8 cellular contexts compared by ENCODE assay signal in genomic region chr5:111278824-111279504, GRCh38. TPM values are rescaled to one million over a fixed set of nuclear protein-coding genes. Genes with fewer than 3 reads are reported as not detected.
DNase-seq lines count a peak whose midpoint lies in the region; ATAC-seq, FAIRE-seq and TF ChIP-seq lines count a peak whose summit lies in the region.

No MANE protein-coding gene starts in this region.

- H3K9ac ChIP-seq in parathyroid adenoma: no peak overlapping the region

- no peak for FAIRE-seq in urothelium cell line (lab: Jason Lieb, UNC)

- H3K4me3 ChIP-seq in right atrium auricular region: no peak overlapping the region
- H3K4me3 ChIP-seq in fibroblast of mammary gland (ENCODE audit: control insufficient read depth, low read depth, low read length): no peak overlapping the region
- no peak overlapping the region for H3K4me3 ChIP-seq in parathyroid adenoma (ENCODE audit: low read depth, low read length)

- H3K4me1 ChIP-seq in right atrium auricular region (no peaks in the 10 kb centered on the region), parathyroid adenoma (no peaks in the 10 kb centered on the region)

- no peaks in the 10 kb centered on the region for H3K9me3 ChIP-seq in right atrium auricular region
- H3K9me3 ChIP-seq in parathyroid adenoma (ENCODE audit: control insufficient read depth, low read length): no peaks in the 10 kb centered on the region

- H3K27ac ChIP-seq in right atrium auricular region: no peak overlapping the region
- H3K27ac ChIP-seq in parathyroid adenoma: no peak overlapping the region

- TF ChIP-seq CTCF in right atrium auricular region (IDR thresholded peaks at IDR 0.05): peak in 1 of 2 donors; percentile 72
- TF ChIP-seq CTCF in fibroblast of mammary gland (conservative IDR thresholded peaks at IDR 0.05; ENCODE audit: control insufficient read depth, insufficient read depth, low read depth, low read length): peak; percentile 61
- TF ChIP-seq CTCF in parathyroid adenoma (IDR thresholded peaks at IDR 0.05): peak; percentile 69

- H3K27me3 ChIP-seq in right atrium auricular region (no peaks in the 10 kb centered on the region), parathyroid adenoma (ENCODE audit: control insufficient read depth, insufficient read depth, low read length) (no peaks in the 10 kb centered on the region)

- H3K79me2 ChIP-seq in parathyroid adenoma: no peaks in the 10 kb centered on the region

- ATAC-seq in Right ventricle myocardium superior (ENCODE audit: poor library complexity) (no peak), HG02884 (IDR thresholded peaks at IDR 0.05; ENCODE audit: unreplicated experiment) (peak; percentile 85)

- H2AFZ ChIP-seq in parathyroid adenoma: no peak overlapping the region

- H3K36me3 ChIP-seq in right atrium auricular region: no peaks in the 10 kb centered on the region
- no peaks in the 10 kb centered on the region for H3K36me3 ChIP-seq in parathyroid adenoma (ENCODE audit: control insufficient read depth, insufficient read depth, low read length)

- intact Hi-C loops in Right ventricle myocardium superior (cut with DNase I): loop anchor here (5.0 kb wide), 1 partner anchor 122 kb away; no protein-coding TSS in a partner anchor

- H3K4me2 ChIP-seq in parathyroid adenoma (ENCODE audit: low read length): no peak overlapping the region

- DNase-seq in Right ventricle myocardium superior (peak; percentile 70), right atrium auricular region (ENCODE audit: low spot score) (no peak), NCI-H748 treated with DMSO at 0.1 percent for 48 hours (lab: John Stamatoyannopoulos, UW) (peak; percentile 40), activated T-cell treated with anti-CD3 and anti-CD28 coated beads for 4 hours (peak; percentile 90), fibroblast of mammary gland (ENCODE audit: low read depth) (peak; percentile 24), urothelium cell line (ENCODE audit: low spot score) (peak; percentile 62)

RNA-seq across cellular contexts. Expression of gene CAMK4, which starts 54.8 kb away (rescaled TPM):
- total RNA-seq in Right ventricle myocardium superior: 0.16 TPM
- under 1 TPM; 0.11 to 0.67 TPM for total RNA-seq in right atrium auricular region
